Comparison of ENCODE assay signal across 12 cellular contexts in genomic region chr3:46878796-46879436, GRCh38. TPM values are rescaled to one million over a fixed set of nuclear protein-coding genes. Genes with fewer than 3 reads are reported as not detected.
DNase-seq lines count a peak whose midpoint lies in the region; ATAC-seq and TF ChIP-seq lines count a peak whose summit lies in the region.
"Had no signal": no experiment of that assay in that cellular context is flagged by ENCODE, and none has a peak within 500 bp of the region (broad histone marks: within the 10 kb centered on the region; RNA-seq: fewer than 3 reads in every experiment).

No MANE protein-coding gene starts in this region.

- POLR2A ChIA-PET in CD8-positive, alpha-beta memory T cell (lab: Charles Lee) = no interaction called here

- no peak overlapping the region for H3K27ac ChIP-seq in left lung
- H3K27ac ChIP-seq in CD8-positive, alpha-beta memory T cell (ENCODE audit: low read depth, low read length) = no peak overlapping the region
- H3K27ac ChIP-seq: SJCRH30, tibial nerve had no signal

- no peak overlapping the region for H3K27ac Mint-ChIP-seq in CD8-positive, alpha-beta memory T cell
- H3K27ac Mint-ChIP-seq: activated CD8-positive, alpha-beta T cell treated with anti-CD3 and anti-CD28 coated beads for 36 hours had no signal

- CTCF ChIA-PET in CD8-positive, alpha-beta memory T cell (lab: Charles Lee) = interaction anchor here (1.3 kb wide), 1 partner anchor 12 kb away, joined by 3 read pairs; no protein-coding TSS in a partner anchor

- H3K27me3 ChIP-seq in BE2C (peaks cover 13% of the 10 kb centered on the region), left lung (peaks cover 27 to 54% of the 10 kb centered on the region in 2 donors)
- H3K27me3 ChIP-seq in CD8-positive, alpha-beta memory T cell (ENCODE audit: insufficient read depth, low read length, poor library complexity, severe bottlenecking) = peaks cover 26% of the 10 kb centered on the region

- peaks cover 0 to 20% (median 4%) of the 10 kb centered on the region in 3 donors for H3K4me1 Mint-ChIP-seq in CD8-positive, alpha-beta memory T cell

- intact Hi-C loops in left lung (cut with DNase I) = no loop called here

- H3K36me3 ChIP-seq in BE2C = no peaks in the 10 kb centered on the region
- H3K36me3 ChIP-seq in left lung = no peaks in the 10 kb centered on the region
- H3K36me3 ChIP-seq in CD8-positive, alpha-beta memory T cell (ENCODE audit: insufficient read depth, low read length) = no peaks in the 10 kb centered on the region
- H3K36me3 ChIP-seq: SJCRH30, tibial nerve had no signal

- ATAC-seq in GM21825 (IDR thresholded peaks at IDR 0.05; ENCODE audit: unreplicated experiment) = peak; percentile 43
- peak; percentile 26 for ATAC-seq in left lung
- ATAC-seq: activated CD8-positive, alpha-beta T cell treated with anti-CD3 and anti-CD28 coated beads for 36 hours had no signal

- H3K4me1 ChIP-seq in BE2C (no peaks in the 10 kb centered on the region), left lung (peaks cover 9 to 26% of the 10 kb centered on the region in 2 donors)
- H3K4me1 ChIP-seq in CD8-positive, alpha-beta memory T cell (ENCODE audit: insufficient read depth, low read length) = no peaks in the 10 kb centered on the region

- peaks cover 25 to 34% of the 10 kb centered on the region in 2 donors for H3K27me3 Mint-ChIP-seq in CD8-positive, alpha-beta memory T cell

- H3K9me3 ChIP-seq in BE2C (no peaks in the 10 kb centered on the region), left lung (no peaks in the 10 kb centered on the region)
- H3K9me3 ChIP-seq in CD8-positive, alpha-beta memory T cell (ENCODE audit: low read length) = no peaks in the 10 kb centered on the region
- H3K9me3 ChIP-seq: SJCRH30, tibial nerve had no signal

- H3K9me3 Mint-ChIP-seq in CD8-positive, alpha-beta memory T cell = no peaks in the 10 kb centered on the region
- H3K9me3 Mint-ChIP-seq: activated CD8-positive, alpha-beta T cell treated with anti-CD3 and anti-CD28 coated beads for 36 hours had no signal

- TF ChIP-seq CTCF in BE2C (IDR thresholded peaks at IDR 0.05; ENCODE audit: low read depth, low read length) = no peak
- TF ChIP-seq CTCF in left lung (IDR thresholded peaks at IDR 0.05) = no peak

- peak overlapping the region in 1 of 7 donors; percentile 54 for H3K4me3 Mint-ChIP-seq in CD8-positive, alpha-beta memory T cell
- H3K4me3 Mint-ChIP-seq: activated CD8-positive, alpha-beta T cell treated with anti-CD3 and anti-CD28 coated beads for 36 hours had no signal

- H3K36me3 Mint-ChIP-seq in CD8-positive, alpha-beta memory T cell = no peaks in the 10 kb centered on the region

- H3K4me3 ChIP-seq in BE2C (ENCODE audit: low read depth, low read length) (no peak overlapping the region), left lung (no peak overlapping the region)
- H3K4me3 ChIP-seq in CD8-positive, alpha-beta memory T cell (ENCODE audit: low read length) = no peak overlapping the region
- H3K4me3 ChIP-seq: SJCRH30, tibial nerve had no signal

- DNase-seq in BE2C = peak; percentile 60
- DNase-seq in SK-N-DZ (ENCODE audit: low spot score) = peak; percentile 37
- no peak for DNase-seq in left lung
- DNase-seq in CD8-positive, alpha-beta memory T cell = no peak
- no peak for DNase-seq in activated CD4-positive, alpha-beta T cell treated with anti-CD3 and anti-CD28 coated beads, Interleukin-2, amount 50 U/mL, for 1 hour
- DNase-seq in H4 (ENCODE audit: low spot score) = no peak
- DNase-seq in NCI-H128 (lab: John Stamatoyannopoulos, UW; ENCODE audit: unreplicated experiment) = no peak
- DNase-seq: activated CD8-positive, alpha-beta T cell treated with anti-CD3 and anti-CD28 coated beads for 36 hours had no signal

RNA-seq across cellular contexts. Expression of gene PTH1R, which starts 1.4 kb away (rescaled TPM):
- polyA plus RNA-seq in BE2C (2012; ENCODE audit: insufficient read depth, insufficient read length, low read depth) = not detected
- polyA plus RNA-seq in SK-N-DZ (2014; cell fraction: cytosol; rRNA removed) = 0.43 and 0.46 TPM in 2 replicates
- 1.3 and 2.0 TPM in 2 replicates for polyA plus RNA-seq in SK-N-DZ (2014; cell fraction: nucleus; rRNA removed)
- total RNA-seq in left lung = 10 to 100 TPM; 12.0 to 22.8 TPM
- not detected for total RNA-seq in CD8-positive, alpha-beta memory T cell
- polyA plus RNA-seq in CD8-positive, alpha-beta memory T cell = not detected
- 0.43 TPM in 1 of 2 replicates, not detected in the other for total RNA-seq in H4 (2014; rRNA removed; shearing (Covaris generic))
- total RNA-seq: activated CD8-positive, alpha-beta T cell treated with anti-CD3 and anti-CD28 coated beads for 36 hours had no signal

RNA-seq across cellular contexts. Expression of gene MYL3, which starts 15.7 kb away (rescaled TPM):
- polyA plus RNA-seq in BE2C (2012; ENCODE audit: insufficient read depth, insufficient read length, low read depth) = not detected
- not detected in 2 replicates for polyA plus RNA-seq in SK-N-DZ (2014; cell fraction: cytosol; rRNA removed)
- not detected in 2 replicates for polyA plus RNA-seq in SK-N-DZ (2014; cell fraction: nucleus; rRNA removed)
- total RNA-seq in left lung = 1 to 10 TPM; 3.1 to 4.9 TPM
- not detected for total RNA-seq in CD8-positive, alpha-beta memory T cell
- polyA plus RNA-seq in CD8-positive, alpha-beta memory T cell = not detected
- not detected in 2 replicates for total RNA-seq in H4 (2014; rRNA removed; shearing (Covaris generic))
- total RNA-seq: activated CD8-positive, alpha-beta T cell treated with anti-CD3 and anti-CD28 coated beads for 36 hours; HT1080; SJCRH30 had no signal

Comparison
In these comparisons a context has a peak if more than half of its experiments do, and no peak if none do; other contexts are left out.
1. DNase-seq: peak in BE2C (single experiment) and SK-N-DZ (single experiment); none in left lung (0 of 2), CD8-positive, alpha-beta memory T cell (0 of 5), activated CD4-positive, alpha-beta T cell treated with anti-CD3 and anti-CD28 coated beads, Interleukin-2, amount 50 U/mL, for 1 hour (single experiment), H4 (single experiment) and NCI-H128 (single experiment).